In genomic region chr11:61277186-61277972, GRCh38 we compare ENCODE assay signal across 1 cellular context.
TF ChIP-seq lines count a peak whose summit lies in the region.

No MANE protein-coding gene starts in this region.

TF ChIP-seq in HEK293, 187 proteins besides CTCF, POLR2A, EP300 and RAD21 (continued from another document):
- no peak for TF ChIP-seq ZNF280C (tag by site-specific recombination; IDR thresholded peaks at IDR 0.05)
